In genomic region chr3:16398542-16399126, GRCh38 we compare ENCODE assay signal across 15 cellular contexts.
DNase-seq lines count a peak whose midpoint lies in the region; ATAC-seq, FAIRE-seq and TF ChIP-seq lines count a peak whose summit lies in the region.
"Had no signal": no experiment of that assay in that cellular context is flagged by ENCODE, and none has a peak within 500 bp of the region (broad histone marks: within the 10 kb centered on the region; RNA-seq: fewer than 3 reads in every experiment).

No MANE protein-coding gene starts in this region.

- H3K36me3 Mint-ChIP-seq in immature natural killer cell, result peaks cover 4 to 21% (median 17%) of the 10 kb centered on the region in 3 donors

- FAIRE-seq in GM19239 (lab: Jason Lieb, UNC), result no peak

- H3K9ac ChIP-seq in SU-DHL-6 (ENCODE audit: low read length) (no peak overlapping the region), smooth muscle cell (ENCODE audit: low read depth) (no peak overlapping the region)

- no peaks in the 10 kb centered on the region; the same call in 1 of the 2 replicates for H4K20me1 ChIP-seq in SU-DHL-6 (ENCODE audit: low read depth, low read length)
- peaks cover 8% of the 10 kb centered on the region for H4K20me1 ChIP-seq in smooth muscle cell (ENCODE audit: low read depth)

- H3K36me3 ChIP-seq in SU-DHL-6 (ENCODE audit: low read length) (peaks cover 63% of the 10 kb centered on the region), smooth muscle cell (ENCODE audit: low read depth) (no peaks in the 10 kb centered on the region), prostate gland (no peaks in the 10 kb centered on the region)
- H3K36me3 ChIP-seq: adrenal gland had no signal

- intact Hi-C loops in prostate gland (cut with DNase I), result no loop called here

- 73% methylated on average over 3 of the region's 3 CpGs for WGBS in smooth muscle cell (ENCODE audit: low lambda C conversion rate)
- WGBS in prostate gland, result 63% methylated on average over 3 of the region's 3 CpGs

- peaks cover 6% of the 10 kb centered on the region for H3K4me1 ChIP-seq in smooth muscle cell (ENCODE audit: low read depth)
- no peaks in the 10 kb centered on the region for H3K4me1 ChIP-seq in prostate gland (replicated peaks)

- no peak for ATAC-seq in GM18867 (IDR thresholded peaks at IDR 0.05; ENCODE audit: unreplicated experiment)

- H3K27me3 Mint-ChIP-seq in immature natural killer cell (ENCODE audit: low read depth in 3 of 3), result peaks cover 0 to 10% (median 1%) of the 10 kb centered on the region in 3 donors
- H3K27me3 Mint-ChIP-seq: activated CD4-positive, alpha-beta memory T cell treated with anti-CD3 and anti-CD28 coated beads for 36 hours had no signal

- H3K4me2 ChIP-seq in SU-DHL-6 (ENCODE audit: low read depth, low read length, poor library complexity, severe bottlenecking), result no peak overlapping the region
- H3K4me2 ChIP-seq in smooth muscle cell, result no peak overlapping the region

- TF ChIP-seq POLR2A in GM19193 (IDR thresholded peaks at IDR 0.05; ENCODE audit: extremely low read depth, insufficient read depth, insufficient read length) (peak; percentile 18), prostate gland (IDR thresholded peaks at IDR 0.05) (no peak)

- H3K27ac ChIP-seq in SU-DHL-6 (ENCODE audit: low read depth, low read length) (peak overlapping the region; percentile 13; the same call in 1 of the 2 replicates), smooth muscle cell (ENCODE audit: low read depth) (peak overlapping the region; percentile 20), prostate gland (peak overlapping the region in 1 of 2 donors; percentile 7)
- H3K27ac ChIP-seq: SK-N-MC had no signal

- no peak for TF ChIP-seq CTCF in SU-DHL-6 (IDR thresholded peaks at IDR 0.05; ENCODE audit: insufficient read depth, low read length, poor library complexity, severe bottlenecking)
- no peak for TF ChIP-seq CTCF in smooth muscle cell (IDR thresholded peaks at IDR 0.05; ENCODE audit: borderline replicate concordance, insufficient read depth, poor library complexity, severe bottlenecking)
- no peak for TF ChIP-seq CTCF in prostate gland (IDR thresholded peaks at IDR 0.05)

- H3F3A ChIP-seq in SU-DHL-6 (ENCODE audit: insufficient read depth), result peaks cover 27% of the 10 kb centered on the region; the same call in 1 of the 2 replicates
- no peaks in the 10 kb centered on the region for H3F3A ChIP-seq in smooth muscle cell (ENCODE audit: low read depth)

- no peaks in the 10 kb centered on the region for H3K9me3 ChIP-seq in SU-DHL-6 (ENCODE audit: insufficient read depth, low read length)
- H3K9me3 ChIP-seq in smooth muscle cell (replicated peaks; ENCODE audit: low read depth), result no peaks in the 10 kb centered on the region
- no peaks in the 10 kb centered on the region for H3K9me3 ChIP-seq in prostate gland
- H3K9me3 ChIP-seq: adrenal gland had no signal

- H3K9me3 Mint-ChIP-seq in immature natural killer cell, result peaks cover 0 to 1% (median 0%) of the 10 kb centered on the region in 6 donors
- H3K9me3 Mint-ChIP-seq: activated CD4-positive, alpha-beta memory T cell treated with anti-CD3 and anti-CD28 coated beads for 36 hours had no signal

- peaks cover 96% of the 10 kb centered on the region for H3K79me2 ChIP-seq in SU-DHL-6 (ENCODE audit: insufficient read depth, low read length)
- no peaks in the 10 kb centered on the region for H3K79me2 ChIP-seq in smooth muscle cell (ENCODE audit: low read depth)

- no peak overlapping the region for H3K4me3 ChIP-seq in SU-DHL-6 (ENCODE audit: insufficient read depth, low read length, poor library complexity, severe bottlenecking)
- H3K4me3 ChIP-seq in smooth muscle cell, result no peak overlapping the region
- no peak overlapping the region for H3K4me3 ChIP-seq in prostate gland
- H3K4me3 ChIP-seq: adrenal gland, SK-N-MC had no signal

- H3K27ac Mint-ChIP-seq in immature natural killer cell, result peak overlapping the region in 5 of 6 donors; percentile 31 to 78 (median 71)
- H3K27ac Mint-ChIP-seq: activated CD4-positive, alpha-beta memory T cell treated with anti-CD3 and anti-CD28 coated beads for 36 hours had no signal

- H3K9me2 ChIP-seq in SU-DHL-6 (replicated peaks; ENCODE audit: insufficient read depth, low read length), result no peaks in the 10 kb centered on the region

- H3K4me3 Mint-ChIP-seq in immature natural killer cell, result no peak overlapping the region
- H3K4me3 Mint-ChIP-seq: activated CD4-positive, alpha-beta memory T cell treated with anti-CD3 and anti-CD28 coated beads for 36 hours had no signal

- no peak overlapping the region for H2AFZ ChIP-seq in SU-DHL-6 (ENCODE audit: low read depth, low read length, severe bottlenecking)
- H2AFZ ChIP-seq in smooth muscle cell (ENCODE audit: low read depth), result no peak overlapping the region

- DNase-seq in immature natural killer cell (no peak), smooth muscle cell (lab: John Stamatoyannopoulos, UW; ENCODE audit: unreplicated experiment) (no peak), prostate gland (ENCODE audit: low spot score) (no peak), GM19239 (ENCODE audit: insufficient read length, low spot score) (no peak)
- DNase-seq: activated CD4-positive, alpha-beta memory T cell treated with anti-CD3 and anti-CD28 coated beads for 36 hours; AML-193; GOT3; Kasumi-1; NCI-H1436; stimulated activated naive CD4-positive, alpha-beta T cell treated with Interleukin-2 at 50 U/mL for 16 hours had no signal

- H3K27me3 ChIP-seq in SU-DHL-6 (ENCODE audit: low read length), result no peaks in the 10 kb centered on the region
- no peaks in the 10 kb centered on the region for H3K27me3 ChIP-seq in smooth muscle cell (ENCODE audit: low read depth)
- no peaks in the 10 kb centered on the region for H3K27me3 ChIP-seq in prostate gland (replicated peaks; ENCODE audit: insufficient read depth)
- H3K27me3 ChIP-seq: adrenal gland had no signal

- H3K4me1 Mint-ChIP-seq in immature natural killer cell, result peaks cover 54 to 79% of the 10 kb centered on the region in 2 donors
